8 cellular contexts compared by ENCODE assay signal in genomic region chr15:80695099-80695910, GRCh38. TPM values are rescaled to one million over a fixed set of nuclear protein-coding genes. Genes with fewer than 3 reads are reported as not detected.
DNase-seq lines count a peak whose midpoint lies in the region; ATAC-seq, FAIRE-seq and TF ChIP-seq lines count a peak whose summit lies in the region.

TSS of gene ABHD17C (plus strand) at chr15:80695310. CDS start at chr15:80695430, 120 bp downstream.

- DNase-seq in BE2C, result peak; percentile 72
- peak; percentile 85 for DNase-seq in GM19239 (ENCODE audit: insufficient read length, low spot score)
- DNase-seq in RKO (ENCODE audit: low spot score), result peak; percentile 61
- peak; percentile 59 for DNase-seq in activated naive CD4-positive, alpha-beta T cell treated with anti-CD3 and anti-CD28 coated beads, Interleukin-2, amount 10 ng/mL, durations not matched to agents 7 days and 5 days
- peak; percentile 52 for DNase-seq in globus pallidus (ENCODE audit: low spot score)
- peak; percentile 45 for DNase-seq in neuronal stem cell (ENCODE audit: low spot score)
- no peak for DNase-seq in vagina (ENCODE audit: extremely low spot score in 2 of 2)

- no CpG with 5 or more reads among the region's 122 CpGs for WGBS in neuronal stem cell (ENCODE audit: extremely low coverage in 2 of 2, insufficient read length in 2 of 2, insufficient replicate concordance in 1 of 2), 2 donors

- H3K4ac ChIP-seq in neuronal stem cell (ENCODE audit: low read length), result no peak within 1 kb of the TSS

- H2AFZ ChIP-seq in neuronal stem cell (ENCODE audit: low read length), result peak within 1 kb of the TSS; percentile 96

- no peak within 1 kb of the TSS for H2BK15ac ChIP-seq in neuronal stem cell (ENCODE audit: low read length)

- FAIRE-seq in GM19239 (lab: Jason Lieb, UNC), result no peak

- peak within 1 kb of the TSS; percentile 47 for H2BK120ac ChIP-seq in neuronal stem cell (ENCODE audit: low read depth, low read length)

- peak within 1 kb of the TSS; percentile 85 for H3K14ac ChIP-seq in neuronal stem cell (ENCODE audit: low read length)

- H3K27me3 Mint-ChIP-seq in activated naive CD4-positive, alpha-beta T cell treated with anti-CD3 and anti-CD28 coated beads, Interleukin-2, amount 10 ng/mL, durations not matched to agents 7 days and 5 days, result peaks cover 42% of the 10 kb centered on the region

- H3K4me1 ChIP-seq in BE2C, result no peaks in the 10 kb centered on the region
- peaks cover 5 to 8% of the 10 kb centered on the region in 2 donors for H3K4me1 ChIP-seq in neuronal stem cell (ENCODE audit: control insufficient read depth in 2 of 2, insufficient read depth in 1 of 2, low read depth in 1 of 2, low read length in 2 of 2)
- H3K4me1 ChIP-seq in vagina, result peaks cover 24% of the 10 kb centered on the region

- H3K4me1 Mint-ChIP-seq in activated naive CD4-positive, alpha-beta T cell treated with anti-CD3 and anti-CD28 coated beads, Interleukin-2, amount 10 ng/mL, durations not matched to agents 7 days and 5 days, result peaks cover 19% of the 10 kb centered on the region

- no peaks in the 10 kb centered on the region for H3K9me3 Mint-ChIP-seq in activated naive CD4-positive, alpha-beta T cell treated with anti-CD3 and anti-CD28 coated beads, Interleukin-2, amount 10 ng/mL, durations not matched to agents 7 days and 5 days

- intact Hi-C loops in vagina (cut with DNase I), result no loop called here

- no peak within 1 kb of the TSS for H4K8ac ChIP-seq in neuronal stem cell (ENCODE audit: low read depth, low read length)

- H3K4me2 ChIP-seq in neuronal stem cell (ENCODE audit: insufficient read depth, low read length, poor library complexity, severe bottlenecking), result peak within 1 kb of the TSS; percentile 85

- TF ChIP-seq CTCF in BE2C (IDR thresholded peaks at IDR 0.05; ENCODE audit: low read depth, low read length), result no peak
- TF ChIP-seq CTCF in vagina (IDR thresholded peaks at IDR 0.05), result no peak

- CTCF ChIA-PET in activated naive CD4-positive, alpha-beta T cell treated with anti-CD3 and anti-CD28 coated beads, Interleukin-2, amount 10 ng/mL, durations not matched to agents 7 days and 5 days (lab: Charles Lee), result interaction anchor here (0.8 to 1.6 kb wide), 2 partner anchors 81 to 82 kb away, joined by 3 to 8 read pairs; no protein-coding TSS in a partner anchor

- no peak within 1 kb of the TSS for H4K91ac ChIP-seq in neuronal stem cell (ENCODE audit: low read depth, low read length, poor library complexity)

- no peaks in the 10 kb centered on the region for H3K36me3 Mint-ChIP-seq in activated naive CD4-positive, alpha-beta T cell treated with anti-CD3 and anti-CD28 coated beads, Interleukin-2, amount 10 ng/mL, durations not matched to agents 7 days and 5 days

- no peaks in the 10 kb centered on the region for H3K9me3 ChIP-seq in BE2C
- H3K9me3 ChIP-seq in neuronal stem cell (replicated peaks in 1 of 2; ENCODE audit: control insufficient read depth in 2 of 2, insufficient read depth in 1 of 2, low read depth in 1 of 2, low read length in 2 of 2), result peaks cover 0 to 9% of the 10 kb centered on the region in 2 donors
- H3K9me3 ChIP-seq in vagina, result no peaks in the 10 kb centered on the region

- H3K36me3 ChIP-seq in BE2C (no peaks in the 10 kb centered on the region), neuronal stem cell (replicated peaks in 1 of 2; ENCODE audit: control insufficient read depth in 2 of 2, insufficient read depth in 2 of 2, low read length in 2 of 2) (peaks cover 0 to 4% of the 10 kb centered on the region in 2 donors), vagina (no peaks in the 10 kb centered on the region)

- H2BK5ac ChIP-seq in neuronal stem cell (ENCODE audit: low read length), result peak within 1 kb of the TSS; percentile 83

- H3K27me3 ChIP-seq in BE2C (no peaks in the 10 kb centered on the region), neuronal stem cell (ENCODE audit: control insufficient read depth in 3 of 3, insufficient read depth in 3 of 3, low read depth in 1 of 3, low read length in 3 of 3) (peaks cover 0 to 3% (median 0%) of the 10 kb centered on the region in 3 experiments), vagina (no peaks in the 10 kb centered on the region)

- peak within 1 kb of the TSS; percentile 98 for H3K9ac ChIP-seq in neuronal stem cell (ENCODE audit: low read depth, low read length, poor library complexity)

- H3K27ac ChIP-seq in neuronal stem cell (replicated peaks; ENCODE audit: low read length) (peak within 1 kb of the TSS; percentile 65), vagina (peak within 1 kb of the TSS; percentile 84)

- peaks cover 2% of the 10 kb centered on the region for H3K79me1 ChIP-seq in neuronal stem cell (ENCODE audit: low read depth, low read length)

- peak within 1 kb of the TSS; percentile 98 for H3K18ac ChIP-seq in neuronal stem cell (ENCODE audit: low read length)

- H3K23ac ChIP-seq in neuronal stem cell (ENCODE audit: low read depth, low read length, poor library complexity), result peak within 1 kb of the TSS; percentile 97

- no peak for TF ChIP-seq POLR2A in vagina (IDR thresholded peaks at IDR 0.05)

- peak within 1 kb of the TSS; percentile 89 for H3K4me3 Mint-ChIP-seq in activated naive CD4-positive, alpha-beta T cell treated with anti-CD3 and anti-CD28 coated beads, Interleukin-2, amount 10 ng/mL, durations not matched to agents 7 days and 5 days

- peak within 1 kb of the TSS; percentile 53 for H2AK5ac ChIP-seq in neuronal stem cell (ENCODE audit: low read depth, low read length)

- peak within 1 kb of the TSS; percentile 67 for H2BK12ac ChIP-seq in neuronal stem cell (ENCODE audit: low read length)

- ATAC-seq in HG03432 (IDR thresholded peaks at IDR 0.05; ENCODE audit: unreplicated experiment), result peak; percentile 77

- no peak within 1 kb of the TSS for H3K27ac Mint-ChIP-seq in activated naive CD4-positive, alpha-beta T cell treated with anti-CD3 and anti-CD28 coated beads, Interleukin-2, amount 10 ng/mL, durations not matched to agents 7 days and 5 days

- H3K4me3 ChIP-seq in BE2C (ENCODE audit: low read depth, low read length) (peak within 1 kb of the TSS; percentile 71), neuronal stem cell (ENCODE audit: low read length in 2 of 2) (peak within 1 kb of the TSS; percentile 93 to 96), vagina (peak within 1 kb of the TSS; percentile 72 to 91)

RNA-seq across cellular contexts. Expression of gene ABHD17C, which starts in this region (rescaled TPM):
- 2.4 TPM for polyA plus RNA-seq in BE2C (2012; ENCODE audit: insufficient read depth, insufficient read length, low read depth)
- 13.5 TPM for polyA plus RNA-seq in neuronal stem cell (2013, experiment 1 of 2)
- polyA plus RNA-seq in neuronal stem cell (2013, experiment 2 of 2), result 12.9 TPM
- 12.5 TPM for total RNA-seq in vagina

Comparison
In these comparisons a context has a peak if more than half of its experiments do, and no peak if none do; other contexts are left out.
1. DNase-seq: peak in BE2C (single experiment), GM19239 (single experiment), RKO (single experiment), activated naive CD4-positive, alpha-beta T cell treated with anti-CD3 and anti-CD28 coated beads, Interleukin-2, amount 10 ng/mL, durations not matched to agents 7 days and 5 days (single experiment), globus pallidus (single experiment) and neuronal stem cell (single experiment); none in vagina (0 of 2).
2. Peak in every context shown above with its lines, with median percentiles within 50 percentile points of each other: H3K4me3 ChIP-seq.